In the genomic region with DNA sequence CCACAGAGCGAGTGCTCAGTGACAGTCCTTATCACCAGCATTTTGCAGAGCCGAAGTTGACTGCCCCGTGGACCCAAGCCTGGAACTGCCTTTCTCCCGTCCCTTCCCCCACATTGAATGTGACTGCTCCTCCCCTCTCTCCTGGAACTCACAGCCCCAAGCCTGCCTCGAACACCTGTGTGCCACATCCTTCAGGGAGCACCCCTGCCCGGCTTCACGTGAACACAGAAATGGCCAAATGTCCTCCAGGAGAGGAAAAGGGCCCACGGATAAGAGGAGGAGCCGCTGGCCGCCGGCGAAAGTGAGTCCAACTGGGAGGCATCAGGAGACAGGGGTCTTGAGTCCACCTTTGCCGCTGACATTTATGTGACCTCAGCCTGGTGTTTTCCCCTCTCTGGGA, we compare ENCODE assay signal across 17 cellular contexts. TPM values are rescaled to one million over a fixed set of nuclear protein-coding genes. Genes with fewer than 3 reads are reported as not detected.
A peak's percentile ranks its signal among the peaks of the same experiment; 100 is the strongest.
DNase-seq lines count a peak whose midpoint lies in the region; ATAC-seq and TF ChIP-seq lines count a peak whose summit lies in the region.
"Had no signal": no experiment of that assay in that cellular context is flagged by ENCODE, and none has a peak within 500 bp of the region (broad histone marks: within the 10 kb centered on the region; RNA-seq: fewer than 3 reads in every experiment).

No MANE protein-coding gene starts in this region.

- POLR2A ChIA-PET in MCF 10A (lab: Yijun Ruan, JAX), result no interaction called here

- H3K36me3 ChIP-seq in mammary epithelial cell (ENCODE audit: insufficient read depth, low read length), result peaks cover 18% of the 10 kb centered on the region

- H4K20me1 ChIP-seq in mammary epithelial cell (ENCODE audit: insufficient read depth, low read length), result peaks cover 2% of the 10 kb centered on the region

- no peak overlapping the region for H3K9ac ChIP-seq in mammary epithelial cell (ENCODE audit: insufficient read depth, low read length)

- no peak overlapping the region for H3K27ac ChIP-seq in mammary epithelial cell (ENCODE audit: insufficient read depth, low read depth, low read length)
- H3K27ac ChIP-seq: C4-2B, foreskin keratinocyte, upper lobe of left lung had no signal

- no peaks in the 10 kb centered on the region for H3K9me3 ChIP-seq in mammary epithelial cell (replicated peaks; ENCODE audit: insufficient read depth, low read length)
- H3K9me3 ChIP-seq: upper lobe of left lung had no signal

- peaks cover 51% of the 10 kb centered on the region for H3K36me3 Mint-ChIP-seq in MCF 10A (ENCODE audit: insufficient read depth, unreplicated experiment)
- peaks cover 21% of the 10 kb centered on the region for H3K36me3 Mint-ChIP-seq in brain
- H3K36me3 Mint-ChIP-seq in naive B cell, result peaks cover 9% of the 10 kb centered on the region in 2 donors
- peaks cover 74% of the 10 kb centered on the region for H3K36me3 Mint-ChIP-seq in effector memory CD8-positive, alpha-beta T cell (ENCODE audit: insufficient read depth)

- H2AFZ ChIP-seq in mammary epithelial cell (ENCODE audit: low read depth, low read length), result no peak overlapping the region

- peaks cover 9% of the 10 kb centered on the region for H3K79me2 ChIP-seq in mammary epithelial cell (ENCODE audit: insufficient read depth, low read length)

- H3K4me1 ChIP-seq in mammary epithelial cell (ENCODE audit: insufficient read depth, low read length), result no peaks in the 10 kb centered on the region

- ATAC-seq in naive B cell (ENCODE audit: low read depth in 2 of 2), result no peak
- ATAC-seq in effector memory CD8-positive, alpha-beta T cell (replicated peaks), result no peak

- in situ Hi-C loops in mammary epithelial cell (cut with MboI; ENCODE audit: low sequenced_read_pairs in 2 of 2), result no loop called here

- dilution Hi-C loops in mammary epithelial cell (cut with HindIII; ENCODE audit: low sequenced_read_pairs), result no loop called here

- H3K4me3 Mint-ChIP-seq in MCF 10A (ENCODE audit: unreplicated experiment) (no peak overlapping the region), brain (peak overlapping the region in 3 of 5 experiments; percentile 26 to 44 (median 32)), naive B cell (peak overlapping the region; percentile 35 to 69 (median 56))
- no peak overlapping the region for H3K4me3 Mint-ChIP-seq in effector memory CD8-positive, alpha-beta T cell
- H3K4me3 Mint-ChIP-seq: activated CD4-positive, alpha-beta T cell treated with anti-CD3 and anti-CD28 coated beads for 36 hours; activated naive CD8-positive, alpha-beta T cell treated with anti-CD3 and anti-CD28 coated beads for 36 hours; activated T-helper 1 cell treated with anti-CD3 and anti-CD28 coated beads, Interleukin-12 subunit alpha, Interleukin-12 subunit beta, Interleukin-2, Interleukin-4 antibody, amounts not matched to agents 30 ng/mL and 10 ng/mL and 1 ng/mL, durations not matched to agents 14 hours and 24 hours and 36 hours had no signal

- no peak for DNase-seq in MCF 10A (ENCODE audit: unreplicated experiment)
- no peak for DNase-seq in mammary epithelial cell
- no peak for DNase-seq in naive B cell
- DNase-seq in KG1 (lab: John Stamatoyannopoulos, UW), result no peak
- no peak for DNase-seq in effector memory CD8-positive, alpha-beta T cell
- no peak for DNase-seq in DMS53 (lab: John Stamatoyannopoulos, UW)
- no peak for DNase-seq in NCI-H2227 treated with DMSO at 0.1 percent for 48 hours (lab: John Stamatoyannopoulos, UW)
- DNase-seq: cortex of kidney, foreskin keratinocyte, NCI-H1694, NCI-H748 treated with DMSO at 0.1 percent for 48 hours had no signal

- H3K4me1 Mint-ChIP-seq in MCF 10A (ENCODE audit: insufficient read depth, unreplicated experiment) (peaks cover 20% of the 10 kb centered on the region), brain (peaks cover 39% of the 10 kb centered on the region), naive B cell (peaks cover 7 to 36% (median 28%) of the 10 kb centered on the region in 3 donors)
- peaks cover 0 to 6% of the 10 kb centered on the region in 2 donors for H3K4me1 Mint-ChIP-seq in effector memory CD8-positive, alpha-beta T cell (ENCODE audit: low read depth in 2 of 2)

- intact Hi-C loops in MCF 10A (cut with micrococcal nuclease), result no loop called here
- intact Hi-C loops in mammary epithelial cell (cut with micrococcal nuclease), result no loop called here

- BruUV-seq in MCF 10A (replicated peaks; lab: Mats Ljungman, UMichigan), result no TSS peak
- BruUV-seq in mammary epithelial cell (replicated peaks; lab: Mats Ljungman, UMichigan), result no TSS peak

- WGBS in mammary epithelial cell (ENCODE audit: low coverage, missing lambda C conversion rate), result 95% methylated on average over 12 of the region's 13 CpGs

- H3K4me2 ChIP-seq in mammary epithelial cell (ENCODE audit: insufficient read depth, low read depth, low read length), result no peak overlapping the region

- no peaks in the 10 kb centered on the region for H3K27me3 ChIP-seq in mammary epithelial cell (ENCODE audit: insufficient read depth, low read length)
- H3K27me3 ChIP-seq: foreskin keratinocyte, upper lobe of left lung had no signal

- H3K4me3 ChIP-seq in mammary epithelial cell (replicated peaks in 1 of 3; ENCODE audit: insufficient read depth in 1 of 3, low read depth in 2 of 3, low read length in 3 of 3), result no peak overlapping the region

- TF ChIP-seq CTCF in MCF 10A (IDR thresholded peaks at IDR 0.05; ENCODE audit: unreplicated experiment), result no peak
- no peak for TF ChIP-seq CTCF in mammary epithelial cell (conservative IDR thresholded peaks at IDR 0.05 in 1 of 2, IDR thresholded peaks at IDR 0.05 in 1 of 2; ENCODE audit: extremely low read depth in 1 of 2, insufficient read depth in 1 of 2, low read depth in 1 of 2, low read length in 2 of 2)
- TF ChIP-seq CTCF in brain (conservative IDR thresholded peaks at IDR 0.05), result no peak

- CTCF ChIA-PET in MCF 10A (lab: Yijun Ruan, JAX), result interaction anchor here (0.8 to 2.8 kb wide), 3 partner anchors 8 to 17 kb away, joined by 3 to 14 read pairs (median 3); no protein-coding TSS in a partner anchor
- CTCF ChIA-PET in mammary epithelial cell (lab: Charles Lee; ENCODE audit: low non-redundant PET), result no interaction called here

- H3K27me3 Mint-ChIP-seq in MCF 10A (ENCODE audit: insufficient read depth, unreplicated experiment) (no peaks in the 10 kb centered on the region), brain (no peaks in the 10 kb centered on the region), naive B cell (peaks cover 11 to 33% (median 27%) of the 10 kb centered on the region in 3 donors)
- no peaks in the 10 kb centered on the region for H3K27me3 Mint-ChIP-seq in effector memory CD8-positive, alpha-beta T cell
- H3K27me3 Mint-ChIP-seq: activated CD4-positive, alpha-beta T cell treated with anti-CD3 and anti-CD28 coated beads for 36 hours; activated naive CD8-positive, alpha-beta T cell treated with anti-CD3 and anti-CD28 coated beads for 36 hours had no signal

- H3K27ac Mint-ChIP-seq in MCF 10A (ENCODE audit: low read depth, unreplicated experiment), result peak overlapping the region; percentile 23
- H3K27ac Mint-ChIP-seq in brain, result peak overlapping the region in 1 of 5 experiments; percentile 22
- no peak overlapping the region for H3K27ac Mint-ChIP-seq in naive B cell
- H3K27ac Mint-ChIP-seq in effector memory CD8-positive, alpha-beta T cell, result peak overlapping the region in 1 of 2 donors; percentile 77
- H3K27ac Mint-ChIP-seq: activated CD4-positive, alpha-beta T cell treated with anti-CD3 and anti-CD28 coated beads for 36 hours; activated naive CD8-positive, alpha-beta T cell treated with anti-CD3 and anti-CD28 coated beads for 36 hours; activated T-helper 1 cell treated with anti-CD3 and anti-CD28 coated beads, Interleukin-12 subunit alpha, Interleukin-12 subunit beta, Interleukin-2, Interleukin-4 antibody, amounts not matched to agents 30 ng/mL and 10 ng/mL and 1 ng/mL, durations not matched to agents 14 hours and 24 hours and 36 hours had no signal

- no peaks in the 10 kb centered on the region for H3K9me3 Mint-ChIP-seq in MCF 10A (ENCODE audit: unreplicated experiment)
- H3K9me3 Mint-ChIP-seq in brain, result no peaks in the 10 kb centered on the region
- no peaks in the 10 kb centered on the region for H3K9me3 Mint-ChIP-seq in naive B cell
- H3K9me3 Mint-ChIP-seq in effector memory CD8-positive, alpha-beta T cell, result no peaks in the 10 kb centered on the region
- H3K9me3 Mint-ChIP-seq: activated naive CD8-positive, alpha-beta T cell treated with anti-CD3 and anti-CD28 coated beads for 36 hours; activated T-helper 1 cell treated with anti-CD3 and anti-CD28 coated beads, Interleukin-12 subunit alpha, Interleukin-12 subunit beta, Interleukin-2, Interleukin-4 antibody, amounts not matched to agents 30 ng/mL and 10 ng/mL and 1 ng/mL, durations not matched to agents 14 hours and 24 hours and 36 hours had no signal

RNA-seq across cellular contexts. Expression of a gene that starts 16.2 kb away (rescaled TPM):
- total RNA-seq in MCF 10A (2022) (21.9 and 24.2 TPM in 2 replicates), mammary epithelial cell (10 to 100 TPM in 1 of 2 donors, 1 to 10 TPM in 1; 6.8 to 39.7 TPM)
- polyA plus RNA-seq in mammary epithelial cell (30.5 TPM), brain (ENCODE audit: insufficient read depth, low read depth, low replicate concordance) (68.5 TPM), naive B cell (ENCODE audit: low read depth in 6 of 6) (1 to 10 TPM in 2 of 6 donors, under 1 TPM in 4; 0.35 to 2.3 (median 0.84) TPM)
- polyA minus RNA-seq in mammary epithelial cell, result 30.8 TPM

RNA-seq across cellular contexts. Expression of a gene that starts 19.8 kb away (rescaled TPM):
- total RNA-seq in MCF 10A (2022) (71.5 and 81.9 TPM in 2 replicates), mammary epithelial cell (10 to 100 TPM; 36.0 to 57.6 TPM)
- polyA plus RNA-seq in mammary epithelial cell (77.9 TPM), brain (ENCODE audit: insufficient read depth, low read depth, low replicate concordance) (72.8 TPM), naive B cell (ENCODE audit: low read depth in 6 of 6) (100 to 1,000 TPM; 129 to 249 (median 148) TPM)
- 102 TPM for polyA minus RNA-seq in mammary epithelial cell

RNA-seq across cellular contexts. Expression of a gene that starts 20.0 kb away (rescaled TPM):
- total RNA-seq in MCF 10A (2022) (11.0 and 11.4 TPM in 2 replicates), mammary epithelial cell (10 to 100 TPM in 1 of 2 donors, 1 to 10 TPM in 1; 3.0 to 11.1 TPM)
- polyA plus RNA-seq in mammary epithelial cell (5.7 TPM), brain (ENCODE audit: insufficient read depth, low read depth, low replicate concordance) (10.5 TPM), naive B cell (ENCODE audit: low read depth in 6 of 6) (10 to 100 TPM in 5 of 6 donors, 1 to 10 TPM in 1; 9.9 to 15.4 (median 12.2) TPM)
- polyA minus RNA-seq in mammary epithelial cell, result 5.7 TPM

RNA-seq across cellular contexts. Expression of a gene that starts 35.4 kb away (rescaled TPM):
- total RNA-seq in MCF 10A (2022) (15.3 and 18.9 TPM in 2 replicates), mammary epithelial cell (10 to 100 TPM in 1 of 2 donors, 1 to 10 TPM in 1; 6.7 to 23.6 TPM)
- polyA plus RNA-seq in mammary epithelial cell (30.4 TPM), brain (ENCODE audit: insufficient read depth, low read depth, low replicate concordance) (34.4 TPM), naive B cell (ENCODE audit: low read depth in 6 of 6) (10 to 100 TPM in 5 of 6 donors, not detected in 1; 10.8 to 18.9 (median 14.0) TPM)
- polyA minus RNA-seq in mammary epithelial cell, result 18.2 TPM

RNA-seq across cellular contexts. Expression of a gene that starts 35.6 kb away (rescaled TPM):
- total RNA-seq in MCF 10A (2022), result 0.44 and 1.3 TPM in 2 replicates
- total RNA-seq in mammary epithelial cell, result 1 to 10 TPM; 1.1 to 3.7 TPM
- polyA plus RNA-seq in mammary epithelial cell, result 0.61 TPM
- polyA minus RNA-seq in mammary epithelial cell, result not detected
- 20.4 TPM for polyA plus RNA-seq in brain (ENCODE audit: insufficient read depth, low read depth, low replicate concordance)
- polyA plus RNA-seq in naive B cell (ENCODE audit: low read depth in 6 of 6), result under 1 TPM in 1 of 6 donors, not detected in 5; 0.23 TPM

Comparison
In these comparisons a context has a peak if more than half of its experiments do, and no peak if none do; other contexts are left out.
1. H3K4me3 Mint-ChIP-seq: peak in brain (3 of 5) and naive B cell (8 of 8); none in MCF 10A (single experiment) and effector memory CD8-positive, alpha-beta T cell (0 of 2).